2 cellular contexts compared by ENCODE assay signal in genomic region chr16:71882505-71883192, GRCh38.
TF ChIP-seq lines count a peak whose summit lies in the region.

No MANE protein-coding gene starts in this region.

TF ChIP-seq in HEK293, 187 proteins besides CTCF, POLR2A, EP300 and RAD21 (continues in another document):
- TF ChIP-seq, protein P1, sequence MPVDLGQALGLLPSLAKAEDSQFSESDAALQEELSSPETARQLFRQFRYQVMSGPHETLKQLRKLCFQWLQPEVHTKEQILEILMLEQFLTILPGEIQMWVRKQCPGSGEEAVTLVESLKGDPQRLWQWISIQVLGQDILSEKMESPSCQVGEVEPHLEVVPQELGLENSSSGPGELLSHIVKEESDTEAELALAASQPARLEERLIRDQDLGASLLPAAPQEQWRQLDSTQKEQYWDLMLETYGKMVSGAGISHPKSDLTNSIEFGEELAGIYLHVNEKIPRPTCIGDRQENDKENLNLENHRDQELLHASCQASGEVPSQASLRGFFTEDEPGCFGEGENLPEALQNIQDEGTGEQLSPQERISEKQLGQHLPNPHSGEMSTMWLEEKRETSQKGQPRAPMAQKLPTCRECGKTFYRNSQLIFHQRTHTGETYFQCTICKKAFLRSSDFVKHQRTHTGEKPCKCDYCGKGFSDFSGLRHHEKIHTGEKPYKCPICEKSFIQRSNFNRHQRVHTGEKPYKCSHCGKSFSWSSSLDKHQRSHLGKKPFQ (tag by site-specific recombination; IDR thresholded peaks at IDR 0.05): peak; percentile 77
- TF ChIP-seq, protein P2, sequence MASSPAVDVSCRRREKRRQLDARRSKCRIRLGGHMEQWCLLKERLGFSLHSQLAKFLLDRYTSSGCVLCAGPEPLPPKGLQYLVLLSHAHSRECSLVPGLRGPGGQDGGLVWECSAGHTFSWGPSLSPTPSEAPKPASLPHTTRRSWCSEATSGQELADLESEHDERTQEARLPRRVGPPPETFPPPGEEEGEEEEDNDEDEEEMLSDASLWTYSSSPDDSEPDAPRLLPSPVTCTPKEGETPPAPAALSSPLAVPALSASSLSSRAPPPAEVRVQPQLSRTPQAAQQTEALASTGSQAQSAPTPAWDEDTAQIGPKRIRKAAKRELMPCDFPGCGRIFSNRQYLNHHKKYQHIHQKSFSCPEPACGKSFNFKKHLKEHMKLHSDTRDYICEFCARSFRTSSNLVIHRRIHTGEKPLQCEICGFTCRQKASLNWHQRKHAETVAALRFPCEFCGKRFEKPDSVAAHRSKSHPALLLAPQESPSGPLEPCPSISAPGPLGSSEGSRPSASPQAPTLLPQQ (tag by site-specific recombination; IDR thresholded peaks at IDR 0.05): peak; percentile 87
- TF ChIP-seq ZNF366 (tag by site-specific recombination; conservative IDR thresholded peaks at IDR 0.05): 0 out of 2 replicates have a peak, but pooled peaks have one; percentile 44
- 0 out of 2 replicates have a peak, but pooled peaks have one; percentile 32 for TF ChIP-seq ZNF660 (tag by site-specific recombination; IDR thresholded peaks at IDR 0.05)
- TF ChIP-seq OVOL3 (tag by site-specific recombination; IDR thresholded peaks at IDR 0.05): no peak
- TF ChIP-seq ZNF600 (tag by site-specific recombination; IDR thresholded peaks at IDR 0.05): no peak
- 0 out of 2 replicates have a peak, but pooled peaks have one; percentile 10 for TF ChIP-seq ZNF10 (tag by site-specific recombination; IDR thresholded peaks at IDR 0.05)
- TF ChIP-seq ZNF433 (tag by site-specific recombination; IDR thresholded peaks at IDR 0.05; ENCODE audit: low read depth): no peak
- no peak for TF ChIP-seq ZNF76 (tag by site-specific recombination; IDR thresholded peaks at IDR 0.05; ENCODE audit: borderline replicate concordance, low read depth)
- TF ChIP-seq ZNF747 (tag by site-specific recombination; IDR thresholded peaks at IDR 0.05): no peak
- peak; percentile 86 for TF ChIP-seq ZFHX2 (tag by site-specific recombination; conservative IDR thresholded peaks at IDR 0.05)
- TF ChIP-seq ZXDB (tag by site-specific recombination; IDR thresholded peaks at IDR 0.05): peak; percentile 42; the same call in 1 of the 2 replicates
- TF ChIP-seq ZNF580 (tag by site-specific recombination; IDR thresholded peaks at IDR 0.05): peak; percentile 12; the same call in 1 of the 2 replicates
- peak; percentile 16; the same call in 1 of the 2 replicates for TF ChIP-seq ZNF654 (tag by site-specific recombination; IDR thresholded peaks at IDR 0.05; ENCODE audit: low read depth)
- TF ChIP-seq, protein P3, sequence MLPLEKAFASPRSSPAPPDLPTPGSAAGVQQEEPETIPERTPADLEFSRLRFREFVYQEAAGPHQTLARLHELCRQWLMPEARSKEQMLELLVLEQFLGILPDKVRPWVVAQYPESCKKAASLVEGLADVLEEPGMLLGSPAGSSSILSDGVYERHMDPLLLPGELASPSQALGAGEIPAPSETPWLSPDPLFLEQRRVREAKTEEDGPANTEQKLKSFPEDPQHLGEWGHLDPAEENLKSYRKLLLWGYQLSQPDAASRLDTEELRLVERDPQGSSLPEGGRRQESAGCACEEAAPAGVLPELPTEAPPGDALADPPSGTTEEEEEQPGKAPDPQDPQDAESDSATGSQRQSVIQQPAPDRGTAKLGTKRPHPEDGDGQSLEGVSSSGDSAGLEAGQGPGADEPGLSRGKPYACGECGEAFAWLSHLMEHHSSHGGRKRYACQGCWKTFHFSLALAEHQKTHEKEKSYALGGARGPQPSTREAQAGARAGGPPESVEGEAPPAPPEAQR (tag by site-specific recombination; IDR thresholded peaks at IDR 0.05): no peak
- no peak for TF ChIP-seq TCF7L2 (IDR thresholded peaks at IDR 0.05; ENCODE audit: borderline replicate concordance, low read depth, low read length)
- TF ChIP-seq, protein P4, sequence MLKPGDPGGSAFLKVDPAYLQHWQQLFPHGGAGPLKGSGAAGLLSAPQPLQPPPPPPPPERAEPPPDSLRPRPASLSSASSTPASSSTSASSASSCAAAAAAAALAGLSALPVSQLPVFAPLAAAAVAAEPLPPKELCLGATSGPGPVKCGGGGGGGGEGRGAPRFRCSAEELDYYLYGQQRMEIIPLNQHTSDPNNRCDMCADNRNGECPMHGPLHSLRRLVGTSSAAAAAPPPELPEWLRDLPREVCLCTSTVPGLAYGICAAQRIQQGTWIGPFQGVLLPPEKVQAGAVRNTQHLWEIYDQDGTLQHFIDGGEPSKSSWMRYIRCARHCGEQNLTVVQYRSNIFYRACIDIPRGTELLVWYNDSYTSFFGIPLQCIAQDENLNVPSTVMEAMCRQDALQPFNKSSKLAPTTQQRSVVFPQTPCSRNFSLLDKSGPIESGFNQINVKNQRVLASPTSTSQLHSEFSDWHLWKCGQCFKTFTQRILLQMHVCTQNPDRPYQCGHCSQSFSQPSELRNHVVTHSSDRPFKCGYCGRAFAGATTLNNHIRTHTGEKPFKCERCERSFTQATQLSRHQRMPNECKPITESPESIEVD (tag by site-specific recombination; IDR thresholded peaks at IDR 0.05): peak; percentile 29; the same call in 1 of the 2 replicates
- TF ChIP-seq ZNF664 (tag by site-specific recombination; IDR thresholded peaks at IDR 0.05): peak; percentile 75; the same call in 1 of the 2 replicates
- TF ChIP-seq ZNF211 (tag by site-specific recombination; IDR thresholded peaks at IDR 0.05; ENCODE audit: low read depth): no peak

TF ChIP-seq in GM12878, 131 proteins besides CTCF, POLR2A, EP300 and RAD21 (continues in another document):
- TF ChIP-seq, protein P5, sequence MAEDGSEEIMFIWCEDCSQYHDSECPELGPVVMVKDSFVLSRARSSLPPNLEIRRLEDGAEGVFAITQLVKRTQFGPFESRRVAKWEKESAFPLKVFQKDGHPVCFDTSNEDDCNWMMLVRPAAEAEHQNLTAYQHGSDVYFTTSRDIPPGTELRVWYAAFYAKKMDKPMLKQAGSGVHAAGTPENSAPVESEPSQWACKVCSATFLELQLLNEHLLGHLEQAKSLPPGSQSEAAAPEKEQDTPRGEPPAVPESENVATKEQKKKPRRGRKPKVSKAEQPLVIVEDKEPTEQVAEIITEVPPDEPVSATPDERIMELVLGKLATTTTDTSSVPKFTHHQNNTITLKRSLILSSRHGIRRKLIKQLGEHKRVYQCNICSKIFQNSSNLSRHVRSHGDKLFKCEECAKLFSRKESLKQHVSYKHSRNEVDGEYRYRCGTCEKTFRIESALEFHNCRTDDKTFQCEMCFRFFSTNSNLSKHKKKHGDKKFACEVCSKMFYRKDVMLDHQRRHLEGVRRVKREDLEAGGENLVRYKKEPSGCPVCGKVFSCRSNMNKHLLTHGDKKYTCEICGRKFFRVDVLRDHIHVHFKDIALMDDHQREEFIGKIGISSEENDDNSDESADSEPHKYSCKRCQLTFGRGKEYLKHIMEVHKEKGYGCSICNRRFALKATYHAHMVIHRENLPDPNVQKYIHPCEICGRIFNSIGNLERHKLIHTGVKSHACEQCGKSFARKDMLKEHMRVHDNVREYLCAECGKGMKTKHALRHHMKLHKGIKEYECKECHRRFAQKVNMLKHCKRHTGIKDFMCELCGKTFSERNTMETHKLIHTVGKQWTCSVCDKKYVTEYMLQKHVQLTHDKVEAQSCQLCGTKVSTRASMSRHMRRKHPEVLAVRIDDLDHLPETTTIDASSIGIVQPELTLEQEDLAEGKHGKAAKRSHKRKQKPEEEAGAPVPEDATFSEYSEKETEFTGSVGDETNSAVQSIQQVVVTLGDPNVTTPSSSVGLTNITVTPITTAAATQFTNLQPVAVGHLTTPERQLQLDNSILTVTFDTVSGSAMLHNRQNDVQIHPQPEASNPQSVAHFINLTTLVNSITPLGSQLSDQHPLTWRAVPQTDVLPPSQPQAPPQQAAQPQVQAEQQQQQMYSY (CRISPR knock-in tag; IDR thresholded peaks at IDR 0.05): no peak
- TF ChIP-seq KAT2A (conservative IDR thresholded peaks at IDR 0.05; ENCODE audit: control insufficient read depth, low read depth, low read length) (no peak), JUNB (IDR thresholded peaks at IDR 0.05) (no peak; the same call in 1 of the 2 replicates), ZZZ3 (IDR thresholded peaks at IDR 0.05; ENCODE audit: control insufficient read depth, insufficient read length, low read depth) (no peak), TAF1 (IDR thresholded peaks at IDR 0.05; ENCODE audit: borderline replicate concordance, low read depth, low read length) (no peak), RBBP5 (conservative IDR thresholded peaks at IDR 0.05) (no peak), USF2 (IDR thresholded peaks at IDR 0.05; ENCODE audit: borderline replicate concordance, low read depth, low read length) (no peak), ELK1 (IDR thresholded peaks at IDR 0.05; ENCODE audit: low read depth, low read length) (no peak), PBX3 (IDR thresholded peaks at IDR 0.05; ENCODE audit: insufficient replicate concordance, low read depth, low read length) (no peak), YBX1 (IDR thresholded peaks at IDR 0.05) (no peak), SIN3A (IDR thresholded peaks at IDR 0.05; ENCODE audit: low read depth, low read length) (no peak; the same call in 1 of the 2 replicates), FOS (IDR thresholded peaks at IDR 0.05; ENCODE audit: borderline replicate concordance, extremely low read depth, insufficient read length) (no peak), NFXL1 (IDR thresholded peaks at IDR 0.05; ENCODE audit: borderline replicate concordance) (no peak), WRNIP1 (IDR thresholded peaks at IDR 0.05; ENCODE audit: borderline replicate concordance, low read depth, low read length) (no peak), DPF2 (IDR thresholded peaks at IDR 0.05) (0 out of 2 replicates have a peak, but pooled peaks have one; percentile 4), EGR1 (IDR thresholded peaks at IDR 0.05; ENCODE audit: borderline replicate concordance in 1 of 2, low read depth in 2 of 2, low read length in 2 of 2) (no peak), ZNF24 (IDR thresholded peaks at IDR 0.05) (no peak), MYB (IDR thresholded peaks at IDR 0.05; ENCODE audit: borderline replicate concordance, low read depth, low read length) (no peak), KLF5 (IDR thresholded peaks at IDR 0.05; ENCODE audit: partially characterized antibody) (no peak), RCOR1 (conservative IDR thresholded peaks at IDR 0.05; ENCODE audit: low read depth, low read length) (no peak), PAX8 (IDR thresholded peaks at IDR 0.05) (peak; percentile 70; the same call in 1 of the 2 replicates), SIX5 (IDR thresholded peaks at IDR 0.05; ENCODE audit: low read depth, low read length, severe bottlenecking) (no peak), TCF12 (IDR thresholded peaks at IDR 0.05; ENCODE audit: low read depth, low read length) (peak; percentile 70; the same call in 1 of the 2 replicates), NBN (IDR thresholded peaks at IDR 0.05) (0 out of 2 replicates have a peak, but pooled peaks have one; percentile 46), RUNX3 (IDR thresholded peaks at IDR 0.05; ENCODE audit: low read length) (peak; percentile 74), HDAC2 (IDR thresholded peaks at IDR 0.05) (no peak), SMAD5 (IDR thresholded peaks at IDR 0.05; ENCODE audit: low read depth) (no peak), HCFC1 (IDR thresholded peaks at IDR 0.05; ENCODE audit: low read length) (no peak), TCF7 (IDR thresholded peaks at IDR 0.05; ENCODE audit: borderline replicate concordance) (peak; percentile 97), JUND (IDR thresholded peaks at IDR 0.05; ENCODE audit: low read depth, low read length) (no peak), MYC (IDR thresholded peaks at IDR 0.05; ENCODE audit: insufficient read depth, insufficient read length, insufficient replicate concordance, low read length, severe bottlenecking) (no peak), STAT1 (conservative IDR thresholded peaks at IDR 0.05) (no peak)
- TF ChIP-seq, protein P6, sequence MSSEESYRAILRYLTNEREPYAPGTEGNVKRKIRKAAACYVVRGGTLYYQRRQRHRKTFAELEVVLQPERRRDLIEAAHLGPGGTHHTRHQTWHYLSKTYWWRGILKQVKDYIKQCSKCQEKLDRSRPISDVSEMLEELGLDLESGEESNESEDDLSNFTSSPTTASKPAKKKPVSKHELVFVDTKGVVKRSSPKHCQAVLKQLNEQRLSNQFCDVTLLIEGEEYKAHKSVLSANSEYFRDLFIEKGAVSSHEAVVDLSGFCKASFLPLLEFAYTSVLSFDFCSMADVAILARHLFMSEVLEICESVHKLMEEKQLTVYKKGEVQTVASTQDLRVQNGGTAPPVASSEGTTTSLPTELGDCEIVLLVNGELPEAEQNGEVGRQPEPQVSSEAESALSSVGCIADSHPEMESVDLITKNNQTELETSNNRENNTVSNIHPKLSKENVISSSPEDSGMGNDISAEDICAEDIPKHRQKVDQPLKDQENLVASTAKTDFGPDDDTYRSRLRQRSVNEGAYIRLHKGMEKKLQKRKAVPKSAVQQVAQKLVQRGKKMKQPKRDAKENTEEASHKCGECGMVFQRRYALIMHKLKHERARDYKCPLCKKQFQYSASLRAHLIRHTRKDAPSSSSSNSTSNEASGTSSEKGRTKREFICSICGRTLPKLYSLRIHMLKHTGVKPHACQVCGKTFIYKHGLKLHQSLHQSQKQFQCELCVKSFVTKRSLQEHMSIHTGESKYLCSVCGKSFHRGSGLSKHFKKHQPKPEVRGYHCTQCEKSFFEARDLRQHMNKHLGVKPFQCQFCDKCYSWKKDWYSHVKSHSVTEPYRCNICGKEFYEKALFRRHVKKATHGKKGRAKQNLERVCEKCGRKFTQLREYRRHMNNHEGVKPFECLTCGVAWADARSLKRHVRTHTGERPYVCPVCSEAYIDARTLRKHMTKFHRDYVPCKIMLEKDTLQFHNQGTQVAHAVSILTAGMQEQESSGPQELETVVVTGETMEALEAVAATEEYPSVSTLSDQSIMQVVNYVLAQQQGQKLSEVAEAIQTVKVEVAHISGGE (CRISPR knock-in tag; IDR thresholded peaks at IDR 0.05): no peak
